15 cellular contexts compared by ENCODE assay signal in genomic region chr12:63978519-63978918, GRCh38.
DNase-seq lines count a peak whose midpoint lies in the region; TF ChIP-seq lines count a peak whose summit lies in the region.
"Had no signal": no experiment of that assay in that cellular context is flagged by ENCODE, and none has a peak within 500 bp of the region (broad histone marks: within the 10 kb centered on the region; RNA-seq: fewer than 3 reads in every experiment).

No MANE protein-coding gene starts in this region.

- no CpG with 5 or more reads among the region's 1 CpG for WGBS in mesenchymal stem cell

- POLR2A ChIA-PET in OCI-LY7 (lab: Charles Lee): interaction anchor here (0.7 to 0.8 kb wide), 2 partner anchors 16 to 137 kb away, joined by 3 to 9 read pairs; no protein-coding TSS in a partner anchor

- H2AFZ ChIP-seq in mesenchymal stem cell (ENCODE audit: low read depth, low read length): no peak overlapping the region
- H2AFZ ChIP-seq in OCI-LY7 (ENCODE audit: low read length): no peak overlapping the region

- H3K27ac ChIP-seq in mesenchymal stem cell (ENCODE audit: low read length, poor library complexity, severe bottlenecking) (peak overlapping the region; percentile 57), OCI-LY7 (ENCODE audit: low read depth, low read length, poor library complexity, severe bottlenecking) (no peak overlapping the region)
- H3K27ac ChIP-seq: left ventricle myocardium inferior had no signal

- no peaks in the 10 kb centered on the region for H3K9me3 Mint-ChIP-seq in Calu3 (ENCODE audit: low read depth, unreplicated experiment)
- no peaks in the 10 kb centered on the region for H3K9me3 Mint-ChIP-seq in activated naive CD8-positive, alpha-beta T cell treated with anti-CD3 and anti-CD28 coated beads for 36 hours
- H3K9me3 Mint-ChIP-seq: CD4-positive, alpha-beta T cell; stimulated activated effector memory CD8-positive, alpha-beta T cell treated with anti-CD3 and anti-CD28 coated beads, Interleukin-12 subunit alpha, Interleukin-12 subunit beta, amount 100 ng/mL, for 72 hours had no signal

- no peak overlapping the region for H3K4me2 ChIP-seq in mesenchymal stem cell (ENCODE audit: low read length, poor library complexity, severe bottlenecking)
- H3K4me2 ChIP-seq in OCI-LY7 (ENCODE audit: low read length): no peak overlapping the region

- peaks cover 12% of the 10 kb centered on the region for H3K79me1 ChIP-seq in mesenchymal stem cell (replicated peaks; ENCODE audit: low read length, poor library complexity, severe bottlenecking)

- no peaks in the 10 kb centered on the region for H3K27me3 ChIP-seq in mesenchymal stem cell (ENCODE audit: control insufficient read depth in 1 of 2, insufficient read depth in 1 of 2, low read length in 2 of 2)

- H3K9me3 ChIP-seq in mesenchymal stem cell (ENCODE audit: control insufficient read depth, low read length) (no peaks in the 10 kb centered on the region), OCI-LY7 (ENCODE audit: low read length) (no peaks in the 10 kb centered on the region)
- H3K9me3 ChIP-seq: left ventricle myocardium inferior had no signal

- no peaks in the 10 kb centered on the region for H3K36me3 Mint-ChIP-seq in Calu3 (ENCODE audit: insufficient read depth, unreplicated experiment)
- no peaks in the 10 kb centered on the region for H3K36me3 Mint-ChIP-seq in activated naive CD8-positive, alpha-beta T cell treated with anti-CD3 and anti-CD28 coated beads for 36 hours
- H3K36me3 Mint-ChIP-seq: stimulated activated effector memory CD8-positive, alpha-beta T cell treated with anti-CD3 and anti-CD28 coated beads, Interleukin-12 subunit alpha, Interleukin-12 subunit beta, amount 100 ng/mL, for 72 hours had no signal

- H4K20me1 ChIP-seq in OCI-LY7 (ENCODE audit: insufficient read depth, low read length): no peaks in the 10 kb centered on the region

- no peaks in the 10 kb centered on the region for H3K27me3 Mint-ChIP-seq in Calu3 (ENCODE audit: unreplicated experiment)
- H3K27me3 Mint-ChIP-seq in activated naive CD8-positive, alpha-beta T cell treated with anti-CD3 and anti-CD28 coated beads for 36 hours: peaks cover 6% of the 10 kb centered on the region

- H2BK15ac ChIP-seq in mesenchymal stem cell (ENCODE audit: low read depth, poor library complexity, severe bottlenecking): no peak overlapping the region

- peaks cover 4 to 18% of the 10 kb centered on the region in 2 experiments for H3K36me3 ChIP-seq in mesenchymal stem cell (ENCODE audit: control insufficient read depth in 1 of 2, insufficient read depth in 2 of 2, low read depth in 1 of 2, low read length in 2 of 2)
- H3K36me3 ChIP-seq in OCI-LY7 (ENCODE audit: insufficient read depth, low read length): no peaks in the 10 kb centered on the region
- H3K36me3 ChIP-seq: left ventricle myocardium inferior had no signal

- peak overlapping the region; percentile 61 for H3K9ac ChIP-seq in mesenchymal stem cell (ENCODE audit: low read length)

- no peaks in the 10 kb centered on the region for H3K79me2 ChIP-seq in OCI-LY7 (ENCODE audit: insufficient read depth, low read depth, low read length)

- no peak overlapping the region for H3K4me3 ChIP-seq in cardiac fibroblast (replicated peaks in 1 of 2; ENCODE audit: low read depth in 2 of 2, low read length in 2 of 2)
- H3K4me3 ChIP-seq in mesenchymal stem cell (ENCODE audit: insufficient read depth in 1 of 2, low read depth in 1 of 2, low read length in 2 of 2): no peak overlapping the region
- H3K4me3 ChIP-seq in OCI-LY7 (ENCODE audit: low read depth, low read length, poor library complexity, severe bottlenecking): no peak overlapping the region
- H3K4me3 ChIP-seq: left ventricle myocardium inferior had no signal

- H3K4me1 ChIP-seq in mesenchymal stem cell (ENCODE audit: control insufficient read depth, insufficient read depth, low read depth, low read length) (peaks cover 5% of the 10 kb centered on the region), OCI-LY7 (ENCODE audit: insufficient read depth, low read length, poor library complexity, severe bottlenecking) (no peaks in the 10 kb centered on the region)

- H2AK5ac ChIP-seq in mesenchymal stem cell (ENCODE audit: low read length, severe bottlenecking): no peak overlapping the region

- TF ChIP-seq CTCF in Calu3 (IDR thresholded peaks at IDR 0.05; ENCODE audit: unreplicated experiment) (no peak), cardiac fibroblast (IDR thresholded peaks at IDR 0.05; ENCODE audit: low read depth, low read length) (no peak), OCI-LY7 (conservative IDR thresholded peaks at IDR 0.05; ENCODE audit: low read length) (no peak)

- no peak overlapping the region for H2BK5ac ChIP-seq in mesenchymal stem cell (ENCODE audit: low read depth, low read length, poor library complexity, severe bottlenecking)

- H3K14ac ChIP-seq in mesenchymal stem cell (ENCODE audit: low read length in 2 of 2): no peak overlapping the region

- H2BK12ac ChIP-seq in mesenchymal stem cell (ENCODE audit: low read length in 2 of 2): no peak overlapping the region

- CTCF ChIA-PET in Calu3 (lab: Charles Lee) (interaction anchor here (0.6 kb wide), 2 partner anchors 79 to 115 kb away, joined by 3 read pairs; no protein-coding TSS in a partner anchor), OCI-LY7 (lab: Charles Lee; ENCODE audit: unreplicated experiment) (no interaction called here)

- H3K27ac Mint-ChIP-seq in Calu3 (ENCODE audit: unreplicated experiment): peak overlapping the region; percentile 23
- no peak overlapping the region for H3K27ac Mint-ChIP-seq in activated naive CD8-positive, alpha-beta T cell treated with anti-CD3 and anti-CD28 coated beads for 36 hours
- H3K27ac Mint-ChIP-seq: CD4-positive, alpha-beta T cell; stimulated activated effector memory CD8-positive, alpha-beta T cell treated with anti-CD3 and anti-CD28 coated beads, Interleukin-12 subunit alpha, Interleukin-12 subunit beta, amount 100 ng/mL, for 72 hours had no signal

- no peak overlapping the region for H4K91ac ChIP-seq in mesenchymal stem cell (ENCODE audit: low read length)

- H3K18ac ChIP-seq in mesenchymal stem cell (ENCODE audit: low read depth in 1 of 2, low read length in 2 of 2): no peak overlapping the region

- intact Hi-C loops in Calu3 (cut with micrococcal nuclease; ENCODE audit: unreplicated experiment) (loop anchor here (2.0 kb wide), 1 partner anchor 132 kb away; no protein-coding TSS in a partner anchor), OCI-LY7 (cut with micrococcal nuclease; ENCODE audit: unreplicated experiment) (no loop called here)

- H2BK120ac ChIP-seq in mesenchymal stem cell (ENCODE audit: low read depth, low read length): no peak overlapping the region

- peaks cover 25% of the 10 kb centered on the region for H3K4me1 Mint-ChIP-seq in Calu3 (ENCODE audit: low read depth, unreplicated experiment)
- H3K4me1 Mint-ChIP-seq in activated naive CD8-positive, alpha-beta T cell treated with anti-CD3 and anti-CD28 coated beads for 36 hours: no peaks in the 10 kb centered on the region
- H3K4me1 Mint-ChIP-seq: stimulated activated effector memory CD8-positive, alpha-beta T cell treated with anti-CD3 and anti-CD28 coated beads, Interleukin-12 subunit alpha, Interleukin-12 subunit beta, amount 100 ng/mL, for 72 hours had no signal

- no peak overlapping the region for H3K4me3 Mint-ChIP-seq in Calu3 (ENCODE audit: low read depth, unreplicated experiment)
- no peak overlapping the region for H3K4me3 Mint-ChIP-seq in activated naive CD8-positive, alpha-beta T cell treated with anti-CD3 and anti-CD28 coated beads for 36 hours
- H3K4me3 Mint-ChIP-seq: CD4-positive, alpha-beta T cell; stimulated activated effector memory CD8-positive, alpha-beta T cell treated with anti-CD3 and anti-CD28 coated beads, Interleukin-12 subunit alpha, Interleukin-12 subunit beta, amount 100 ng/mL, for 72 hours had no signal

- DNase-seq in Calu3: no peak
- peak; percentile 55 for DNase-seq in LoVo (ENCODE audit: low spot score)
- DNase-seq in cardiac fibroblast (ENCODE audit: low read depth in 2 of 2): peak; percentile 79 to 90
- peak; percentile 29 for DNase-seq in mesenchymal stem cell
- DNase-seq in activated naive CD4-positive, alpha-beta T cell treated with Interleukin-2 at 50 U/mL for 16 hours: no peak
- no peak for DNase-seq in activated naive CD8-positive, alpha-beta T cell treated with anti-CD3 and anti-CD28 coated beads for 36 hours
- DNase-seq in OCI-LY7 (ENCODE audit: low spot score): no peak
- DNase-seq in HuH-7 (ENCODE audit: low spot score): no peak
- DNase-seq: activated CD4-positive, alpha-beta T cell treated with anti-CD3 and anti-CD28 coated beads for 4 hours; activated effector memory CD4-positive, alpha-beta T cell treated with Interleukin-2 at 50 U/mL for 16 hours; CD4-positive, alpha-beta T cell; left ventricle myocardium inferior; NCI-H1436 treated with DMSO at 0.1 percent for 48 hours; T-helper 1 cell had no signal

- H3K4ac ChIP-seq in mesenchymal stem cell (ENCODE audit: low read depth in 1 of 2, low read length in 2 of 2): no peak overlapping the region

- BruUV-seq in Calu3 (replicated peaks; lab: Mats Ljungman, UMichigan): no TSS peak
- no TSS peak for BruUV-seq in OCI-LY7 (replicated peaks; lab: Mats Ljungman, UMichigan)

- H4K8ac ChIP-seq in mesenchymal stem cell (ENCODE audit: low read length): no peak overlapping the region

- H3K9me2 ChIP-seq in OCI-LY7 (ENCODE audit: insufficient read depth, low read length): no peaks in the 10 kb centered on the region

- H3K23ac ChIP-seq in mesenchymal stem cell (ENCODE audit: low read length in 2 of 2): no peak overlapping the region

Comparison
In these comparisons a context has a peak if more than half of its experiments do, and no peak if none do; other contexts are left out.
1. DNase-seq: peak in LoVo (single experiment), cardiac fibroblast (2 of 2) and mesenchymal stem cell (single experiment); none in Calu3 (single experiment), activated naive CD4-positive, alpha-beta T cell treated with Interleukin-2 at 50 U/mL for 16 hours (single experiment), activated naive CD8-positive, alpha-beta T cell treated with anti-CD3 and anti-CD28 coated beads for 36 hours (single experiment), OCI-LY7 (single experiment) and HuH-7 (single experiment).